In genomic region chr12:25433024-25433423, GRCh38 we compare ENCODE assay signal across 19 cellular contexts.
DNase-seq lines count a peak whose midpoint lies in the region; ATAC-seq and TF ChIP-seq lines count a peak whose summit lies in the region.
"Had no signal": no experiment of that assay in that cellular context is flagged by ENCODE, and none has a peak within 500 bp of the region (broad histone marks: within the 10 kb centered on the region; RNA-seq: fewer than 3 reads in every experiment).

No MANE protein-coding gene starts in this region.

- no peaks in the 10 kb centered on the region for H3K27me3 ChIP-seq in AG04450 (ENCODE audit: control insufficient read depth, insufficient read depth, low read length)
- H3K27me3 ChIP-seq in Loucy (ENCODE audit: insufficient read depth, low read length, poor library complexity, severe bottlenecking), result no peaks in the 10 kb centered on the region
- H3K27me3 ChIP-seq in esophagus muscularis mucosa, result no peaks in the 10 kb centered on the region
- no peaks in the 10 kb centered on the region for H3K27me3 ChIP-seq in mesendoderm (ENCODE audit: insufficient read depth, low read length, poor library complexity)
- no peaks in the 10 kb centered on the region for H3K27me3 ChIP-seq in uterus
- H3K27me3 ChIP-seq: SJCRH30 had no signal

- no peak for TF ChIP-seq POLR2A in esophagus muscularis mucosa (IDR thresholded peaks at IDR 0.05; ENCODE audit: low read depth)
- TF ChIP-seq POLR2A in uterus (IDR thresholded peaks at IDR 0.05), result no peak

- H3K9me2 ChIP-seq in Loucy (replicated peaks; ENCODE audit: low read depth, low read length), result no peaks in the 10 kb centered on the region

- H3K18ac ChIP-seq in mesendoderm (ENCODE audit: low read length), result no peak overlapping the region

- DNase-seq in AG04450 (ENCODE audit: low read depth, low spot score) (peak; percentile 20), esophagus muscularis mucosa (ENCODE audit: extremely low spot score) (no peak), mesendoderm (no peak), uterus (no peak)
- DNase-seq in stimulated activated naive B cell treated with anti-CD40 and anti-IgM and Interleukin-4, amounts not matched to agents 10 μg/mL and 1 μg/mL and 100 μg/mL, for 72 hours, result no peak
- DNase-seq: COR-L47, DMS153, GOT3, MV-4-11, NCI-H1436, NCI-H2029 treated with DMSO at 0.1 percent for 48 hours, NCI-H2171 treated with DMSO at 0.1 percent for 48 hours, NCI-H446 treated with DMSO at 0.1 percent for 48 hours, PC-9, SJCRH30 had no signal

- no peak overlapping the region for H2BK120ac ChIP-seq in mesendoderm (ENCODE audit: low read depth, low read length)

- intact Hi-C loops in esophagus muscularis mucosa (cut with DNase I), result loop anchor here (10.0 kb wide), 1 partner anchor 402 kb away; no protein-coding TSS in a partner anchor
- intact Hi-C loops in uterus (cut with DNase I; ENCODE audit: low total_unique reads), result no loop called here

- no peaks in the 10 kb centered on the region for H3K9me3 Mint-ChIP-seq in stimulated activated naive B cell treated with anti-CD40 and anti-IgM and Interleukin-4, amounts not matched to agents 10 μg/mL and 1 μg/mL and 100 μg/mL, for 72 hours

- no peaks in the 10 kb centered on the region for H3K36me3 Mint-ChIP-seq in stimulated activated naive B cell treated with anti-CD40 and anti-IgM and Interleukin-4, amounts not matched to agents 10 μg/mL and 1 μg/mL and 100 μg/mL, for 72 hours

- ATAC-seq in GM21367 (IDR thresholded peaks at IDR 0.05; ENCODE audit: unreplicated experiment) (no peak), GM21717 (IDR thresholded peaks at IDR 0.05; ENCODE audit: unreplicated experiment) (no peak)
- no peak for ATAC-seq in stimulated activated naive B cell treated with anti-CD40 and anti-IgM and Interleukin-4, amounts not matched to agents 10 μg/mL and 1 μg/mL and 100 μg/mL, for 72 hours (replicated peaks)

- H3K27ac Mint-ChIP-seq in stimulated activated naive B cell treated with anti-CD40 and anti-IgM and Interleukin-4, amounts not matched to agents 10 μg/mL and 1 μg/mL and 100 μg/mL, for 72 hours, result no peak overlapping the region

- H3K27me3 Mint-ChIP-seq in stimulated activated naive B cell treated with anti-CD40 and anti-IgM and Interleukin-4, amounts not matched to agents 10 μg/mL and 1 μg/mL and 100 μg/mL, for 72 hours, result peaks cover 0 to 4% of the 10 kb centered on the region in 2 donors

- peaks cover 21% of the 10 kb centered on the region for H3K4me1 ChIP-seq in Loucy (ENCODE audit: insufficient read depth, low read length, poor library complexity, severe bottlenecking)
- peaks cover 5 to 34% (median 28%) of the 10 kb centered on the region in 4 donors for H3K4me1 ChIP-seq in esophagus muscularis mucosa
- H3K4me1 ChIP-seq in mesendoderm (ENCODE audit: control insufficient read depth, low read depth, low read length), result no peaks in the 10 kb centered on the region
- H3K4me1 ChIP-seq in uterus, result no peaks in the 10 kb centered on the region
- H3K4me1 ChIP-seq: SJCRH30 had no signal

- CTCF ChIA-PET in AG04450 (lab: Charles Lee), result interaction anchor here (0.5 to 1.2 kb wide), 3 partner anchors 278 to 1349 kb away, joined by 3 to 4 read pairs (median 3); no protein-coding TSS in a partner anchor

- no peak overlapping the region for H3K4ac ChIP-seq in mesendoderm (ENCODE audit: low read depth, low read length)

- peak overlapping the region; percentile 34 for H3K4me2 ChIP-seq in Loucy (ENCODE audit: low read depth, low read length, poor library complexity, severe bottlenecking)
- H3K4me2 ChIP-seq in mesendoderm (ENCODE audit: low read length), result no peak overlapping the region
- H3K4me2 ChIP-seq: PC-9 had no signal

- H3K9me3 ChIP-seq in AG04450 (ENCODE audit: control insufficient read depth, insufficient read depth, low read length) (no peaks in the 10 kb centered on the region), Loucy (ENCODE audit: insufficient read depth, low read depth, low read length) (no peaks in the 10 kb centered on the region), esophagus muscularis mucosa (no peaks in the 10 kb centered on the region), uterus (no peaks in the 10 kb centered on the region)
- H3K9me3 ChIP-seq: SJCRH30 had no signal

- no peak overlapping the region for H2AK5ac ChIP-seq in mesendoderm (ENCODE audit: low read length)

- no peak overlapping the region for H4K5ac ChIP-seq in mesendoderm (ENCODE audit: low read length)

- H2AFZ ChIP-seq in Loucy (ENCODE audit: low read length), result no peak overlapping the region
- H2AFZ ChIP-seq: PC-9 had no signal

- TF ChIP-seq CTCF in AG04450 (IDR thresholded peaks at IDR 0.05; ENCODE audit: low read depth, low read length), result no peak
- TF ChIP-seq CTCF in Loucy (conservative IDR thresholded peaks at IDR 0.05; ENCODE audit: low read length), result no peak
- no peak for TF ChIP-seq CTCF in esophagus muscularis mucosa (IDR thresholded peaks at IDR 0.05)
- TF ChIP-seq CTCF in uterus (IDR thresholded peaks at IDR 0.05), result no peak

- H3K27ac ChIP-seq in AG04450 (ENCODE audit: low read depth, low read length), result no peak overlapping the region
- peak overlapping the region; percentile 24 to 40 (median 34) for H3K27ac ChIP-seq in esophagus muscularis mucosa (replicated peaks in 1 of 4)
- no peak overlapping the region for H3K27ac ChIP-seq in mesendoderm (ENCODE audit: low read depth, low read length)
- H3K27ac ChIP-seq in uterus, result peak overlapping the region in 1 of 2 donors; percentile 34
- H3K27ac ChIP-seq: C4-2B, PC-9, SJCRH30 had no signal

- H2BK15ac ChIP-seq in mesendoderm (replicated peaks; ENCODE audit: low read depth), result peak overlapping the region; percentile 36

- H3F3A ChIP-seq in Loucy (ENCODE audit: low read depth), result no peaks in the 10 kb centered on the region

- H3K79me2 ChIP-seq in Loucy (ENCODE audit: insufficient read depth, low read length) (no peaks in the 10 kb centered on the region), mesendoderm (ENCODE audit: control insufficient read depth, insufficient read depth, low read length) (no peaks in the 10 kb centered on the region)

- H2BK5ac ChIP-seq in mesendoderm (ENCODE audit: low read length), result no peak overlapping the region

- H3K9ac ChIP-seq in Loucy (ENCODE audit: low read depth, low read length, poor library complexity, severe bottlenecking), result no peak overlapping the region
- no peak overlapping the region for H3K9ac ChIP-seq in mesendoderm (ENCODE audit: low read length)

- no peak overlapping the region for H3K4me3 Mint-ChIP-seq in stimulated activated naive B cell treated with anti-CD40 and anti-IgM and Interleukin-4, amounts not matched to agents 10 μg/mL and 1 μg/mL and 100 μg/mL, for 72 hours

- H3K36me3 ChIP-seq in Loucy (ENCODE audit: insufficient read depth, low read length), result no peaks in the 10 kb centered on the region
- H3K36me3 ChIP-seq in esophagus muscularis mucosa, result no peaks in the 10 kb centered on the region
- H3K36me3 ChIP-seq in mesendoderm (ENCODE audit: control insufficient read depth, insufficient read depth, low read length), result no peaks in the 10 kb centered on the region
- no peaks in the 10 kb centered on the region for H3K36me3 ChIP-seq in uterus
- H3K36me3 ChIP-seq: SJCRH30 had no signal

- TF ChIP-seq EP300 in esophagus muscularis mucosa (IDR thresholded peaks at IDR 0.05), result no peak

- H3K4me3 ChIP-seq in AG04450 (ENCODE audit: low read depth, low read length) (no peak overlapping the region), Loucy (ENCODE audit: low read length, poor library complexity, severe bottlenecking) (no peak overlapping the region), esophagus muscularis mucosa (no peak overlapping the region), mesendoderm (ENCODE audit: low read length) (no peak overlapping the region), uterus (no peak overlapping the region)
- H3K4me3 ChIP-seq: PC-9, SJCRH30 had no signal

- no peak overlapping the region for H4K8ac ChIP-seq in mesendoderm (ENCODE audit: low read depth, low read length)

- H3K23ac ChIP-seq in mesendoderm (ENCODE audit: low read length), result no peak overlapping the region

- no peaks in the 10 kb centered on the region for H4K20me1 ChIP-seq in Loucy (ENCODE audit: insufficient read depth, low read length, poor library complexity, severe bottlenecking)

- H3K79me1 ChIP-seq in mesendoderm (ENCODE audit: low read length), result no peaks in the 10 kb centered on the region

- peaks cover 3 to 4% of the 10 kb centered on the region in 2 donors for H3K4me1 Mint-ChIP-seq in stimulated activated naive B cell treated with anti-CD40 and anti-IgM and Interleukin-4, amounts not matched to agents 10 μg/mL and 1 μg/mL and 100 μg/mL, for 72 hours

- H3K56ac ChIP-seq in mesendoderm (ENCODE audit: low read length), result no peak overlapping the region

- POLR2A ChIA-PET in AG04450 (lab: Yijun Ruan, JAX), result no interaction called here

Comparison
In these comparisons a context has a peak if more than half of its experiments do, and no peak if none do; other contexts are left out.
1. H3K27ac ChIP-seq: peak in esophagus muscularis mucosa (4 of 4); none in AG04450 (single experiment) and mesendoderm (single experiment).